13 cellular contexts compared by ENCODE assay signal in the genomic region with DNA sequence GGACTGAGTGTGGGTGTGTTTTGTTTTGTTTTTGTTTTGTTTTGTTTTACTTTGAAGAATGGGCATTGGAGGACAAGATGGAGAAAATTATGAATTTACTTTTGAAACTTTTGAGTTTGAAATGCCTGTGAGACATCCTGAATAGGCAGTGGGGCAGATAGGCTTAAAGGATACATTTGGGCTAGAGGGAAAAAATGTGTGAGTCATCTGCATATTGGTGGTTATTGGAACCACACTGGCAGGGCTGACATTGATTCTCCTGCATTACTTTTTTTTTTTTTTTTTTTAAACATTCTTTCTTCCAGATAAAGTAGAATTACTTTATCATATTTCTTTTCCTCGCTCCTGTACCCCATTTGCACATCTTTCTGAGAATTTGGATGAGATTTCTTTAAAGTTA. TPM values are rescaled to one million over a fixed set of nuclear protein-coding genes. Genes with fewer than 3 reads are reported as not detected.
DNase-seq lines count a peak whose midpoint lies in the region; ATAC-seq and FAIRE-seq lines count a peak whose summit lies in the region.
"Had no signal": no experiment of that assay in that cellular context is flagged by ENCODE, and none has a peak within 500 bp of the region (broad histone marks: within the 10 kb centered on the region; RNA-seq: fewer than 3 reads in every experiment).

No MANE protein-coding gene starts in this region.

- no peak for ATAC-seq in GM21381 (IDR thresholded peaks at IDR 0.05; ENCODE audit: unreplicated experiment)
- ATAC-seq in GM21825 (IDR thresholded peaks at IDR 0.05; ENCODE audit: unreplicated experiment), result no peak
- ATAC-seq: left lung had no signal

- DNase-seq in EH (ENCODE audit: low read depth), result peak; percentile 71
- DNase-seq in HTR-8/SVneo (ENCODE audit: insufficient read length, low spot score), result peak; percentile 40
- peak; percentile 70 for DNase-seq in astrocyte of the hippocampus (ENCODE audit: low read depth, low spot score)
- DNase-seq in myocyte (ENCODE audit: low read depth), result peak; percentile 21
- no peak for DNase-seq in central memory CD4-positive, alpha-beta T cell
- no peak for DNase-seq in activated CD4-positive, CD25-positive, alpha-beta regulatory T cell treated with anti-CD3 and anti-CD28 coated beads, Interleukin-2, amount 50 U/mL, for 72 hours
- DNase-seq: activated CD4-positive, alpha-beta T cell treated with anti-CD3 and anti-CD28 coated beads for 48 hours; activated effector memory CD4-positive, alpha-beta T cell treated with anti-CD3 and anti-CD28 coated beads, Interleukin-2, amount 50 U/mL, for 16 hours; KG1; left lung; NCI-H2081 had no signal

- peak; percentile 51 for FAIRE-seq in HTR-8/SVneo (lab: Jason Lieb, UNC)

RNA-seq across cellular contexts. Expression of gene CALML4, which starts 56.1 kb away (rescaled TPM):
- total RNA-seq in myocyte, result 0.26 and 2.5 TPM in 2 replicates
- polyA plus RNA-seq in myocyte (2012), result 2.2 TPM

Comparison
In these comparisons a context has a peak if more than half of its experiments do, and no peak if none do; other contexts are left out.
1. DNase-seq: peak in EH (single experiment), HTR-8/SVneo (single experiment), astrocyte of the hippocampus (single experiment) and myocyte (single experiment); none in central memory CD4-positive, alpha-beta T cell (single experiment) and activated CD4-positive, CD25-positive, alpha-beta regulatory T cell treated with anti-CD3 and anti-CD28 coated beads, Interleukin-2, amount 50 U/mL, for 72 hours (single experiment).